In the genomic region with DNA sequence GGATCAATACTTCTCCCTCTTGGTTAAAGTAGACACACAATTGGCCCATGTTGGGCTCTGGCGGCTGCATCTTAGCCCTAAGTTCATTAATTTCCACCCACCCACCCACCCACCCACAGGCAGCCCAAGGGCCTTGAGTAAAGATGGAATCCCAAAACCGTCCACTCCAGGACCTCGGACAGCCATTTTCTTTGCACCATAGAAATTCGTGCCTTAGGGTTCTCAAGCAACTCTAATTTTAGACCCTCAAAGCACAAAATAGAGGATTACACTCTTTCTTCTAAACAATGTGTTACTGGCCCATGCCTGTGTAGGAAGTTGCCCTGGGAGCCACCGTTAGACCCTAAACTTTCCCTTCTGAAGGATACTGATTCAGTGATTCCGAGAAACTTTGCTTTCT, we compare ENCODE assay signal across 26 cellular contexts.
"Had no signal": no experiment of that assay in that cellular context is flagged by ENCODE, and none has a peak within 500 bp of the region (broad histone marks: within the 10 kb centered on the region; RNA-seq: fewer than 3 reads in every experiment).

No MANE protein-coding gene starts in this region.

- H3K27ac Mint-ChIP-seq: dendritic cell treated with granulocyte-macrophage colony-stimulating factor and Interleukin-4, amounts not matched to agents 40 ng/mL and 50 ng/mL, for 4 days; effector memory CD8-positive, alpha-beta T cell; endodermal cell had no signal

- H3K4me2 ChIP-seq: hepatocyte had no signal

- DNase-seq: colonic mucosa; cortex of kidney; dermis blood vessel endothelial cell; dorsolateral prefrontal cortex; effector CD4-positive, alpha-beta T cell; effector CD8-positive, alpha-beta T cell; effector memory CD4-positive, alpha-beta T cell; effector memory CD8-positive, alpha-beta T cell; endodermal cell; erythroblast; esophagus squamous epithelium; foreskin fibroblast; foreskin keratinocyte; foreskin melanocyte; gastrocnemius medialis; glutamatergic neuron; head of caudate nucleus; heart left ventricle; heart right ventricle had no signal

- ATAC-seq: effector memory CD8-positive, alpha-beta T cell; esophagus mucosa; foreskin keratinocyte; gastrocnemius medialis; gastroesophageal sphincter; heart left ventricle; heart right ventricle had no signal

- H3K36me3 ChIP-seq: colonic mucosa, esophagus muscularis mucosa, esophagus squamous epithelium, gastrocnemius medialis, gastroesophageal sphincter, heart left ventricle, heart right ventricle had no signal

- H3K79me2 ChIP-seq: hepatocyte had no signal

- H3K4me3 ChIP-seq: colonic mucosa, coronary artery, dorsolateral prefrontal cortex, esophagus muscularis mucosa, esophagus squamous epithelium, gastrocnemius medialis, gastroesophageal sphincter, heart left ventricle, heart right ventricle, hepatocyte had no signal

- H3K4me3 Mint-ChIP-seq: dendritic cell treated with granulocyte-macrophage colony-stimulating factor and Interleukin-4, amounts not matched to agents 40 ng/mL and 50 ng/mL, for 4 days; effector memory CD8-positive, alpha-beta T cell; endodermal cell had no signal

- H3K27me3 ChIP-seq: colonic mucosa, esophagus muscularis mucosa, esophagus squamous epithelium, foreskin keratinocyte, gastrocnemius medialis, gastroesophageal sphincter, hepatocyte had no signal

- H3K27me3 Mint-ChIP-seq: dendritic cell treated with granulocyte-macrophage colony-stimulating factor and Interleukin-4, amounts not matched to agents 40 ng/mL and 50 ng/mL, for 4 days; effector memory CD8-positive, alpha-beta T cell had no signal

- H2AFZ ChIP-seq: hepatocyte had no signal

- H3K27ac ChIP-seq: colonic mucosa, coronary artery, dorsolateral prefrontal cortex, epithelial cell of prostate, esophagus muscularis mucosa, esophagus squamous epithelium, foreskin keratinocyte, gastrocnemius medialis, gastroesophageal sphincter, heart left ventricle, heart right ventricle, hepatocyte had no signal

- H3K9me3 Mint-ChIP-seq: dendritic cell treated with granulocyte-macrophage colony-stimulating factor and Interleukin-4, amounts not matched to agents 40 ng/mL and 50 ng/mL, for 4 days; endodermal cell had no signal

- H3K4me1 ChIP-seq: colonic mucosa, esophagus muscularis mucosa, esophagus squamous epithelium, foreskin keratinocyte, gastrocnemius medialis, gastroesophageal sphincter, heart left ventricle, heart right ventricle had no signal
